Comparison of ENCODE assay signal across 26 cellular contexts in genomic region chr22:45783021-45783420, GRCh38.
DNase-seq lines count a peak whose midpoint lies in the region; ATAC-seq and TF ChIP-seq lines count a peak whose summit lies in the region.
"Had no signal": no experiment of that assay in that cellular context is flagged by ENCODE, and none has a peak within 500 bp of the region (broad histone marks: within the 10 kb centered on the region; RNA-seq: fewer than 3 reads in every experiment).

No MANE protein-coding gene starts in this region.

- H3K9me3 Mint-ChIP-seq in osteocyte (ENCODE audit: unreplicated experiment), result no peaks in the 10 kb centered on the region
- H3K9me3 Mint-ChIP-seq in activated CD4-positive, alpha-beta T cell treated with anti-CD3 and anti-CD28 coated beads, Interleukin-2, amount 10 ng/mL, durations not matched to agents 24 days and 14 days, result no peaks in the 10 kb centered on the region
- H3K9me3 Mint-ChIP-seq: stimulated activated effector memory CD8-positive, alpha-beta T cell treated with anti-CD3 and anti-CD28 coated beads, Interleukin-12 subunit alpha, Interleukin-12 subunit beta, amount 100 ng/mL, for 72 hours; T-cell had no signal

- in situ Hi-C loops in astrocyte of the spinal cord (cut with HindIII; ENCODE audit: low sequenced_read_pairs), result no loop called here

- H3K27ac Mint-ChIP-seq in osteocyte (ENCODE audit: unreplicated experiment), result peak overlapping the region; percentile 71
- no peak overlapping the region for H3K27ac Mint-ChIP-seq in activated CD4-positive, alpha-beta T cell treated with anti-CD3 and anti-CD28 coated beads, Interleukin-2, amount 10 ng/mL, durations not matched to agents 24 days and 14 days
- H3K27ac Mint-ChIP-seq: activated naive CD8-positive, alpha-beta T cell; stimulated activated effector memory CD8-positive, alpha-beta T cell treated with anti-CD3 and anti-CD28 coated beads, Interleukin-12 subunit alpha, Interleukin-12 subunit beta, amount 100 ng/mL, for 72 hours; T-cell had no signal

- H3K79me2 ChIP-seq in DOHH2 (ENCODE audit: control insufficient read depth, low read length), result peaks cover 95% of the 10 kb centered on the region
- H3K79me2 ChIP-seq in KMS-11 (ENCODE audit: insufficient read depth, low read depth), result no peaks in the 10 kb centered on the region

- H3K4me1 Mint-ChIP-seq in osteocyte (ENCODE audit: unreplicated experiment), result peaks cover 63% of the 10 kb centered on the region
- no peaks in the 10 kb centered on the region for H3K4me1 Mint-ChIP-seq in activated CD4-positive, alpha-beta T cell treated with anti-CD3 and anti-CD28 coated beads, Interleukin-2, amount 10 ng/mL, durations not matched to agents 24 days and 14 days
- H3K4me1 Mint-ChIP-seq: stimulated activated effector memory CD8-positive, alpha-beta T cell treated with anti-CD3 and anti-CD28 coated beads, Interleukin-12 subunit alpha, Interleukin-12 subunit beta, amount 100 ng/mL, for 72 hours had no signal

- DNase-seq in astrocyte of the spinal cord (ENCODE audit: low read depth, low spot score) (peak; percentile 37), osteocyte (ENCODE audit: extremely low spot score, unreplicated experiment) (no peak), sciatic nerve (ENCODE audit: low spot score) (no peak)
- no peak for DNase-seq in stimulated activated CD4-positive, alpha-beta T cell treated with anti-CD3 and anti-CD28 coated beads, Interleukin-1b, Interleukin-23, amount 100 ng/mL, for 48 hours
- no peak for DNase-seq in activated CD4-positive, alpha-beta T cell treated with anti-CD3 and anti-CD28 coated beads, Interleukin-2, amount 10 ng/mL, durations not matched to agents 24 days and 14 days
- DNase-seq: activated CD4-positive, alpha-beta T cell treated with anti-CD3 and anti-CD28 coated beads for 48 hours; activated CD8-positive, alpha-beta memory T cell treated with anti-CD3 and anti-CD28 coated beads for 24 hours; activated effector memory CD4-positive, alpha-beta T cell treated with anti-CD3 and anti-CD28 coated beads, Interleukin-2, amount 50 U/mL, for 16 hours; anterior cingulate cortex; DMS79 treated with DMSO at 0.1 percent for 48 hours; hypothalamus; left colon; mesendoderm; NCI-H1092; NCI-H1694; NCI-H446; NCI-H748 treated with DMSO at 0.1 percent for 48 hours; T-cell; WERI-Rb-1 had no signal

- H2AFZ ChIP-seq in KMS-11 (ENCODE audit: low read depth), result no peak overlapping the region

- peak overlapping the region; percentile 30 for H3K4me3 Mint-ChIP-seq in osteocyte (ENCODE audit: unreplicated experiment)
- H3K4me3 Mint-ChIP-seq in activated CD4-positive, alpha-beta T cell treated with anti-CD3 and anti-CD28 coated beads, Interleukin-2, amount 10 ng/mL, durations not matched to agents 24 days and 14 days, result no peak overlapping the region
- H3K4me3 Mint-ChIP-seq: activated naive CD8-positive, alpha-beta T cell; stimulated activated effector memory CD8-positive, alpha-beta T cell treated with anti-CD3 and anti-CD28 coated beads, Interleukin-12 subunit alpha, Interleukin-12 subunit beta, amount 100 ng/mL, for 72 hours; T-cell had no signal

- H3K27me3 Mint-ChIP-seq in osteocyte (ENCODE audit: unreplicated experiment), result no peaks in the 10 kb centered on the region
- no peaks in the 10 kb centered on the region for H3K27me3 Mint-ChIP-seq in activated CD4-positive, alpha-beta T cell treated with anti-CD3 and anti-CD28 coated beads, Interleukin-2, amount 10 ng/mL, durations not matched to agents 24 days and 14 days
- H3K27me3 Mint-ChIP-seq: activated naive CD8-positive, alpha-beta T cell; T-cell had no signal

- ATAC-seq in sciatic nerve, result no peak
- ATAC-seq: left colon; stimulated activated effector memory CD8-positive, alpha-beta T cell treated with anti-CD3 and anti-CD28 coated beads, Interleukin-12 subunit alpha, Interleukin-12 subunit beta, amount 100 ng/mL, for 72 hours; T-cell had no signal

- peaks cover 36% of the 10 kb centered on the region for H3F3A ChIP-seq in DOHH2 (ENCODE audit: control insufficient read depth, insufficient read depth)

- H3K36me3 Mint-ChIP-seq in osteocyte (ENCODE audit: unreplicated experiment), result peaks cover 5% of the 10 kb centered on the region
- H3K36me3 Mint-ChIP-seq in activated CD4-positive, alpha-beta T cell treated with anti-CD3 and anti-CD28 coated beads, Interleukin-2, amount 10 ng/mL, durations not matched to agents 24 days and 14 days (ENCODE audit: low read depth), result no peaks in the 10 kb centered on the region

- H3K9me3 ChIP-seq in DOHH2 (ENCODE audit: control insufficient read depth, insufficient read depth, low read length), result no peaks in the 10 kb centered on the region
- H3K9me3 ChIP-seq: right lobe of liver, tibial nerve had no signal

- H4K20me1 ChIP-seq in DOHH2 (ENCODE audit: control insufficient read depth, insufficient read depth, low read depth, low read length) (no peaks in the 10 kb centered on the region), KMS-11 (ENCODE audit: insufficient read depth) (no peaks in the 10 kb centered on the region)

- peak overlapping the region; percentile 86 for H3K4me2 ChIP-seq in DOHH2 (ENCODE audit: low read length)
- peak overlapping the region; percentile 45 for H3K4me2 ChIP-seq in KMS-11

- no peak for TF ChIP-seq CTCF in DOHH2 (IDR thresholded peaks at IDR 0.05; ENCODE audit: low read depth, low read length, poor library complexity, severe bottlenecking)
- no peak for TF ChIP-seq CTCF in KMS-11 (conservative IDR thresholded peaks at IDR 0.05; ENCODE audit: low read depth, low read length)
- TF ChIP-seq CTCF in astrocyte of the spinal cord (IDR thresholded peaks at IDR 0.05; ENCODE audit: low read depth, low read length), result no peak
- no peak for TF ChIP-seq CTCF in osteocyte (IDR thresholded peaks at IDR 0.05)

- H3K4me1 ChIP-seq in DOHH2 (ENCODE audit: control insufficient read depth, low read length), result peaks cover 87% of the 10 kb centered on the region
- peaks cover 64% of the 10 kb centered on the region for H3K4me1 ChIP-seq in KMS-11 (ENCODE audit: low read depth, poor library complexity, severe bottlenecking)

- no peaks in the 10 kb centered on the region for H3K9me2 ChIP-seq in DOHH2 (replicated peaks; ENCODE audit: control insufficient read depth, low read length)

- peaks cover 58% of the 10 kb centered on the region for H3K36me3 ChIP-seq in DOHH2 (ENCODE audit: control insufficient read depth, low read length)
- H3K36me3 ChIP-seq in KMS-11 (ENCODE audit: insufficient read depth), result no peaks in the 10 kb centered on the region
- H3K36me3 ChIP-seq: right lobe of liver had no signal

- peak overlapping the region; percentile 99 for H3K27ac ChIP-seq in DOHH2 (ENCODE audit: low read depth, low read length)
- peak overlapping the region; percentile 79 for H3K27ac ChIP-seq in KMS-11
- H3K27ac ChIP-seq: BLaER1 treated with 17β-estradiol and CSF1 and Interleukin-3, amounts not matched to agents 10 nM and 100 nM; tibial nerve; WERI-Rb-1 had no signal

- no peaks in the 10 kb centered on the region for H3K27me3 ChIP-seq in DOHH2 (ENCODE audit: control insufficient read depth, low read length)
- no peaks in the 10 kb centered on the region for H3K27me3 ChIP-seq in KMS-11 (ENCODE audit: insufficient read depth, low read depth)
- H3K27me3 ChIP-seq: BLaER1 treated with 17β-estradiol and CSF1 and Interleukin-3, amounts not matched to agents 10 nM and 100 nM; right lobe of liver; tibial nerve had no signal

- H3K4me3 ChIP-seq in DOHH2 (ENCODE audit: low read length) (peak overlapping the region; percentile 74), KMS-11 (IDR thresholded peaks at IDR 0.05; ENCODE audit: insufficient read depth, low read depth, low read length) (no peak overlapping the region), astrocyte of the spinal cord (ENCODE audit: low read depth, low read length) (no peak overlapping the region)
- H3K4me3 ChIP-seq: BLaER1 treated with 17β-estradiol and CSF1 and Interleukin-3, amounts not matched to agents 10 nM and 100 nM; right lobe of liver; tibial nerve had no signal

- no peak overlapping the region for H3K9ac ChIP-seq in KMS-11
- H3K9ac ChIP-seq: BLaER1 treated with 17β-estradiol and CSF1 and Interleukin-3, amounts not matched to agents 10 nM and 100 nM had no signal

- intact Hi-C loops in sciatic nerve (cut with DNase I), result no loop called here
- intact Hi-C loops in activated CD4-positive, alpha-beta T cell treated with anti-CD3 and anti-CD28 coated beads, Interleukin-2, amount 10 ng/mL, durations not matched to agents 24 days and 14 days (cut with micrococcal nuclease), result no loop called here
